20 cellular contexts compared by ENCODE assay signal in the genomic region with DNA sequence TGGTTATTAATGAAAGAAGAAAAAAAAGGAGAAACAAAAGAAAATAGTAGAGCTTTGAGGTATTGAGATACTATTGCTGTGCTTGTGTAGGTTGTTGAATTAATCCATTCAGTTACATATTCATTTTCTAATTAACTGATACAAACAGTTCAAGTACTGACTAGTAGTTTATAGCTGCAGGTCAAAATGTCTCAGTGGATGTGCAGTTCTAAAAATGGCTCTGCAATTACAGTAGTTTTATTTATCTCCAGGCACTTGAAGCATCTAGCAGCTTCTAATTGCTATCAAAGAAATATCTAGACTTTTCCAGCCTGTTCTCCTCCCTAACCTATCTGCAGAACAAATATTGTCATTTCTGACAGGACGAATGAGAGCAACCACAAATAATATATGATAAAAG.
DNase-seq lines count a peak whose midpoint lies in the region; ATAC-seq and TF ChIP-seq lines count a peak whose summit lies in the region.
"Had no signal": no experiment of that assay in that cellular context is flagged by ENCODE, and none has a peak within 500 bp of the region (broad histone marks: within the 10 kb centered on the region; RNA-seq: fewer than 3 reads in every experiment).

No MANE protein-coding gene starts in this region.

- TF ChIP-seq CTCF in GM13977 (IDR thresholded peaks at IDR 0.05; ENCODE audit: extremely low read depth, insufficient read depth, missing control alignments) = no peak

- peak; percentile 41 for ATAC-seq in Right ventricle myocardium superior (ENCODE audit: poor library complexity)
- no peak for ATAC-seq in left cardiac atrium
- ATAC-seq in left ventricle myocardium superior = peak; percentile 51
- ATAC-seq in Right ventricle myocardium inferior = no peak
- ATAC-seq: GM12878 had no signal

- in situ Hi-C loops in GM13977 (cut with MboI; ENCODE audit: low pct_unique_long_range_greater_than_20kb, low sequenced_read_pairs, unreplicated experiment) = no loop called here

- DNase-seq in Right ventricle myocardium superior (no peak), left cardiac atrium (no peak), left ventricle myocardium superior (no peak), Right ventricle myocardium inferior (ENCODE audit: missing footprints) (no peak), GM13977 (ENCODE audit: low spot score) (no peak)
- DNase-seq: 8988T; ACHN; BE2C; C1 segment of cervical spinal cord; CD4-positive, alpha-beta memory T cell; CD4-positive, CD25-positive, alpha-beta regulatory T cell; CD8-positive, alpha-beta memory T cell; COR-L47; DMS 273 treated with DMSO at 0.1 percent for 48 hours; DMS153; DMS79; DND-41; EL; GDM1 had no signal

- intact Hi-C loops in Right ventricle myocardium superior (cut with DNase I) = no loop called here
- intact Hi-C loops in left cardiac atrium (cut with DNase I) = no loop called here
- intact Hi-C loops in left ventricle myocardium superior (cut with micrococcal nuclease) = no loop called here
- intact Hi-C loops in Right ventricle myocardium inferior (cut with DNase I) = no loop called here

Comparison
In these comparisons a context has a peak if more than half of its experiments do, and no peak if none do; other contexts are left out.
1. ATAC-seq: peak in Right ventricle myocardium superior (single experiment) and left ventricle myocardium superior (single experiment); none in left cardiac atrium (0 of 2) and Right ventricle myocardium inferior (single experiment).